9 cellular contexts compared by ENCODE assay signal in genomic region chr13:30617315-30618185, GRCh38. TPM values are rescaled to one million over a fixed set of nuclear protein-coding genes. Genes with fewer than 3 reads are reported as not detected.
DNase-seq lines count a peak whose midpoint lies in the region; ATAC-seq, FAIRE-seq and TF ChIP-seq lines count a peak whose summit lies in the region.
"Had no signal": no experiment of that assay in that cellular context is flagged by ENCODE, and none has a peak within 500 bp of the region (broad histone marks: within the 10 kb centered on the region; RNA-seq: fewer than 3 reads in every experiment).

Gene USPL1, plus strand, starts transcription at chr13:30617920. Its CDS starts 3,221 bp downstream, at chr13:30621141.

- no peaks in the 10 kb centered on the region for H3K36me3 Mint-ChIP-seq in chondrocyte (ENCODE audit: low read depth)

- no peaks in the 10 kb centered on the region for H3K27me3 Mint-ChIP-seq in chondrocyte (ENCODE audit: low read depth)
- H3K27me3 Mint-ChIP-seq: dendritic cell treated with granulocyte-macrophage colony-stimulating factor and Interleukin-4, amounts not matched to agents 40 ng/mL and 50 ng/mL, for 4 days had no signal

- no peaks in the 10 kb centered on the region for H3K9me3 ChIP-seq in kidney (ENCODE audit: control insufficient read depth in 1 of 2, low read length in 2 of 2)

- peaks cover 19% of the 10 kb centered on the region for H3K4me1 Mint-ChIP-seq in chondrocyte (ENCODE audit: low read depth)

- peak; percentile 100 for DNase-seq in AG10803 (ENCODE audit: low read depth)
- DNase-seq in NCI-H446 (lab: John Stamatoyannopoulos, UW), result peak; percentile 91 to 98
- peak; percentile 99 for DNase-seq in chondrocyte (ENCODE audit: low spot score)
- peak; percentile 100 for DNase-seq in kidney
- peak; percentile 99 for DNase-seq in stimulated activated CD4-positive, alpha-beta T cell treated with anti-CD3 and anti-CD28 coated beads, Interleukin-15, amount 100 ng/mL, for 24 hours

- H3K4me1 ChIP-seq in kidney (ENCODE audit: control insufficient read depth in 1 of 2, insufficient read depth in 1 of 2, low read depth in 1 of 2, low read length in 2 of 2), result peaks cover 3 to 12% of the 10 kb centered on the region in 2 donors

- H3K27ac Mint-ChIP-seq in chondrocyte (ENCODE audit: unreplicated experiment), result no peak within 1 kb of the TSS
- H3K27ac Mint-ChIP-seq: dendritic cell treated with granulocyte-macrophage colony-stimulating factor and Interleukin-4, amounts not matched to agents 40 ng/mL and 50 ng/mL, for 4 days had no signal

- H3K4me3 ChIP-seq in AG10803 (ENCODE audit: low read length), result peak within 1 kb of the TSS; percentile 93
- peak within 1 kb of the TSS; percentile 93 to 95 for H3K4me3 ChIP-seq in kidney (ENCODE audit: low read length in 2 of 2)

- H3K9ac ChIP-seq in kidney (ENCODE audit: low read length in 2 of 2), result peak within 1 kb of the TSS; percentile 99 to 100

- peaks cover 0 to 3% of the 10 kb centered on the region in 2 donors for H3K36me3 ChIP-seq in kidney (ENCODE audit: control insufficient read depth in 1 of 2, insufficient read depth in 2 of 2, low read length in 2 of 2)

- peak; percentile 96 for FAIRE-seq in kidney (lab: Jason Lieb, UNC)

- ATAC-seq in GM19025 (IDR thresholded peaks at IDR 0.05; ENCODE audit: low read depth, unreplicated experiment) (peak; percentile 87), HG03342 (IDR thresholded peaks at IDR 0.05; ENCODE audit: unreplicated experiment) (peak; percentile 83)
- ATAC-seq in activated CD4-positive, CD25-positive, alpha-beta regulatory T cell treated with anti-CD3 and anti-CD28 coated beads, Interleukin-2, amount 50 U/mL, for 24 hours, result peak; percentile 93

- intact Hi-C loops in kidney (cut with DNase I), result no loop called here

- TF ChIP-seq CTCF in AG10803 (conservative IDR thresholded peaks at IDR 0.05; ENCODE audit: low read length), result no peak
- TF ChIP-seq CTCF in chondrocyte (IDR thresholded peaks at IDR 0.05), result peak; percentile 37
- TF ChIP-seq CTCF in kidney (IDR thresholded peaks at IDR 0.05; ENCODE audit: borderline replicate concordance, extremely low read depth, insufficient read depth), result peak; percentile 35

- peak within 1 kb of the TSS; percentile 100 for H3K27ac ChIP-seq in kidney (ENCODE audit: low read depth in 2 of 2, low read length in 2 of 2)

- no peak within 1 kb of the TSS for H3K4me3 Mint-ChIP-seq in chondrocyte (ENCODE audit: unreplicated experiment)
- H3K4me3 Mint-ChIP-seq: dendritic cell treated with granulocyte-macrophage colony-stimulating factor and Interleukin-4, amounts not matched to agents 40 ng/mL and 50 ng/mL, for 4 days had no signal

- no peaks in the 10 kb centered on the region for H3K9me3 Mint-ChIP-seq in chondrocyte (ENCODE audit: low read depth)
- H3K9me3 Mint-ChIP-seq: dendritic cell treated with granulocyte-macrophage colony-stimulating factor and Interleukin-4, amounts not matched to agents 40 ng/mL and 50 ng/mL, for 4 days had no signal

RNA-seq across cellular contexts. Expression of gene USPL1, which starts in this region (rescaled TPM):
- total RNA-seq in chondrocyte, result 10.6 to 15.3 TPM (median 11.0 TPM) in 3 replicates
- total RNA-seq in kidney, result 18.4 TPM
- polyA plus RNA-seq in kidney (ENCODE audit: insufficient read depth, low read depth, low replicate concordance), result 6.3 TPM

Comparison
In these comparisons a context has a peak if more than half of its experiments do, and no peak if none do; other contexts are left out.
1. Peak in every context shown above with its lines: DNase-seq, ATAC-seq, H3K4me3 ChIP-seq and H3K27ac ChIP-seq.